ENCODE assay signal across 11 cellular contexts in genomic region chr7:75056476-75056875, GRCh38. TPM values are rescaled to one million over a fixed set of nuclear protein-coding genes. Genes with fewer than 3 reads are reported as not detected.
DNase-seq lines count a peak whose midpoint lies in the region; ATAC-seq and TF ChIP-seq lines count a peak whose summit lies in the region.
"Had no signal": no experiment of that assay in that cellular context is flagged by ENCODE, and none has a peak within 500 bp of the region (broad histone marks: within the 10 kb centered on the region; RNA-seq: fewer than 3 reads in every experiment).

No MANE protein-coding gene starts in this region.

- H3K4me3 ChIP-seq in AG09309 (ENCODE audit: control insufficient read depth, low read depth, low read length), result no peak overlapping the region
- H3K4me3 ChIP-seq: SJCRH30 had no signal

- H3K36me3 Mint-ChIP-seq in CD14-positive monocyte, result peaks cover 89 to 100% of the 10 kb centered on the region in 2 donors

- intact Hi-C loops in CD14-positive monocyte (cut with micrococcal nuclease), result no loop called here

- H3K4me3 Mint-ChIP-seq in CD14-positive monocyte, result no peak overlapping the region
- H3K4me3 Mint-ChIP-seq: memory B cell had no signal

- H3K27me3 Mint-ChIP-seq in CD14-positive monocyte (ENCODE audit: low read depth in 3 of 3), result peaks cover 0 to 1% (median 0%) of the 10 kb centered on the region in 3 donors
- H3K27me3 Mint-ChIP-seq: memory B cell had no signal

- ATAC-seq in omental fat pad (ENCODE audit: low FRiP score) (peak; percentile 78), GM21526 (IDR thresholded peaks at IDR 0.05; ENCODE audit: low FRiP score, unreplicated experiment) (no peak)

- DNase-seq in AG09309 (ENCODE audit: low read depth) (peak; percentile 52), RPMI7951 (ENCODE audit: low read depth) (peak; percentile 77), fibroblast of peridontal ligament (ENCODE audit: extremely low read depth) (peak; percentile 92), omental fat pad (ENCODE audit: low spot score) (no peak), HK-2 (ENCODE audit: unreplicated experiment) (no peak), mesenteric fat pad (ENCODE audit: low spot score) (no peak), CD14-positive monocyte (ENCODE audit: low spot score) (no peak)
- DNase-seq: SJCRH30; stimulated activated naive CD4-positive, alpha-beta T cell treated with Interleukin-2 at 50 U/mL for 16 hours had no signal

- TF ChIP-seq CTCF in AG09309 (IDR thresholded peaks at IDR 0.05; ENCODE audit: control insufficient read depth, insufficient read depth, low read depth, low read length, missing control alignments) (no peak), omental fat pad (IDR thresholded peaks at IDR 0.05) (no peak), CD14-positive monocyte (IDR thresholded peaks at IDR 0.05) (no peak)

- no peaks in the 10 kb centered on the region for H3K9me3 Mint-ChIP-seq in CD14-positive monocyte
- H3K9me3 Mint-ChIP-seq: memory B cell had no signal

- H3K27ac Mint-ChIP-seq in CD14-positive monocyte, result peak overlapping the region in 1 of 7 donors; percentile 17
- H3K27ac Mint-ChIP-seq: memory B cell had no signal

- H3K4me1 Mint-ChIP-seq in CD14-positive monocyte, result no peaks in the 10 kb centered on the region
- H3K4me1 Mint-ChIP-seq: memory B cell had no signal

RNA-seq across cellular contexts. Expression of gene RCC1L, which starts 17.1 kb away (rescaled TPM):
- total RNA-seq in RPMI7951 (2014; rRNA removed; shearing (Covaris generic)), result 41.6 and 46.1 TPM in 2 replicates
- 10 to 100 TPM; 37.0 to 45.7 (median 40.1) TPM for total RNA-seq in omental fat pad
- 44.2 TPM for total RNA-seq in mesenteric fat pad
- 10 to 100 TPM; 19.6 to 20.2 TPM for polyA plus RNA-seq in CD14-positive monocyte

RNA-seq across cellular contexts. Expression of gene GTF2IRD2B, which starts 35.9 kb away (rescaled TPM):
- total RNA-seq in RPMI7951 (2014; rRNA removed; shearing (Covaris generic)), result 37.9 and 41.6 TPM in 2 replicates
- total RNA-seq in omental fat pad (10 to 100 TPM; 36.0 to 45.9 (median 40.9) TPM), mesenteric fat pad (24.2 TPM)
- 10 to 100 TPM; 21.0 to 23.7 TPM for polyA plus RNA-seq in CD14-positive monocyte

Comparison
In these comparisons a context has a peak if more than half of its experiments do, and no peak if none do; other contexts are left out.
1. DNase-seq: peak in AG09309 (single experiment), RPMI7951 (single experiment) and fibroblast of peridontal ligament (single experiment); none in omental fat pad (single experiment), HK-2 (single experiment), mesenteric fat pad (single experiment) and CD14-positive monocyte (single experiment).